In genomic region chr12:34547276-34547675, GRCh38 we compare ENCODE assay signal across 4 cellular contexts.
TF ChIP-seq lines count a peak whose summit lies in the region.

No MANE protein-coding gene starts in this region.

TF ChIP-seq in HepG2, 621 proteins besides CTCF, POLR2A, EP300 and RAD21:
- TF ChIP-seq MAFK (conservative IDR thresholded peaks at IDR 0.05 in 1 of 2, IDR thresholded peaks at IDR 0.05 in 1 of 2; ENCODE audit: low read length in 2 of 2) (peak; percentile 75 to 93), BHLHE40 (IDR thresholded peaks at IDR 0.05; ENCODE audit: low read length) (no peak), MAFF (IDR thresholded peaks at IDR 0.05; ENCODE audit: low read depth, low read length) (peak; percentile 87), CBX5 (CRISPR knock-in tag; IDR thresholded peaks at IDR 0.05; ENCODE audit: borderline replicate concordance) (no peak), ERF (CRISPR knock-in tag; IDR thresholded peaks at IDR 0.05) (no peak), TOE1 (CRISPR knock-in tag; IDR thresholded peaks at IDR 0.05) (no peak)
TF ChIP-seq in HepG2: peak in this region for 2.

TF ChIP-seq in A549, 52 proteins besides CTCF, POLR2A, EP300 and RAD21:
- TF ChIP-seq MAFK (IDR thresholded peaks at IDR 0.05; ENCODE audit: partially characterized antibody): peak; percentile 85
- no peak for TF ChIP-seq JUNB (IDR thresholded peaks at IDR 0.05)

TF ChIP-seq in IMR-90, 13 proteins besides CTCF, POLR2A, EP300 and RAD21:
- peak; percentile 87 for TF ChIP-seq MAFK (IDR thresholded peaks at IDR 0.05; ENCODE audit: low read depth, low read length)
- TF ChIP-seq USF2 (IDR thresholded peaks at IDR 0.05; ENCODE audit: low read depth, low read length): no peak

TF ChIP-seq in K562, 482 proteins besides CTCF, POLR2A, EP300 and RAD21:
- peak; percentile 33; the same call in 1 of the 2 replicates for TF ChIP-seq C11orf30 (IDR thresholded peaks at IDR 0.05; ENCODE audit: low read depth)
- no peak for TF ChIP-seq BACH1 (tag; IDR thresholded peaks at IDR 0.05)
- no peak for TF ChIP-seq PRPF4 (IDR thresholded peaks at IDR 0.05; ENCODE audit: insufficient read depth, low read depth, low read length, poor library complexity, severe bottlenecking)
- no peak for TF ChIP-seq ZNF124 (CRISPR knock-in tag; IDR thresholded peaks at IDR 0.05)
- TF ChIP-seq CBX3 (IDR thresholded peaks at IDR 0.05; ENCODE audit: borderline replicate concordance in 1 of 2, low read length in 2 of 2): no peak
- peak; percentile 59 for TF ChIP-seq MAFG (tag; conservative IDR thresholded peaks at IDR 0.05)
- no peak for TF ChIP-seq PHF21A (IDR thresholded peaks at IDR 0.05; ENCODE audit: borderline replicate concordance, low read depth)
- no peak for TF ChIP-seq ZNF12 (CRISPR knock-in tag; IDR thresholded peaks at IDR 0.05)
- peak; percentile 44; the same call in 1 of the 2 replicates for TF ChIP-seq MAFF (IDR thresholded peaks at IDR 0.05; ENCODE audit: low read length)
- TF ChIP-seq MAFK (IDR thresholded peaks at IDR 0.05; ENCODE audit: low read length): 0 out of 2 replicates have a peak, but pooled peaks have one; percentile 34
- no peak for TF ChIP-seq ZNF146 (CRISPR knock-in tag; IDR thresholded peaks at IDR 0.05; ENCODE audit: unreplicated experiment)
- TF ChIP-seq ZNF316 (IDR thresholded peaks at IDR 0.05): peak; percentile 56
